ENCODE assay signal across 29 cellular contexts in genomic region chr19:30062331-30063183, GRCh38.
"Had no signal": no experiment of that assay in that cellular context is flagged by ENCODE, and none has a peak within 500 bp of the region (broad histone marks: within the 10 kb centered on the region; RNA-seq: fewer than 3 reads in every experiment).

No MANE protein-coding gene starts in this region.

- H3K4me3 Mint-ChIP-seq: activated CD4-positive, alpha-beta memory T cell treated with anti-CD3 and anti-CD28 coated beads, Interleukin-2, amount 10 ng/mL, durations not matched to agents 7 days and 5 days; activated naive CD8-positive, alpha-beta T cell; activated T-cell treated with anti-CD3 and anti-CD28 coated beads, Interleukin-2, amount 50 U/mL, for 24 hours; activated T-helper 17 cell treated with anti-CD3 and anti-CD28 coated beads, Interleukin-2, amount 50 U/mL, for 72 hours; central memory CD8-positive, alpha-beta T cell; effector memory CD8-positive, alpha-beta T cell; immature natural killer cell; natural killer cell treated with Interleukin-12 subunit alpha and Interleukin-12 subunit beta and Interleukin-15 and Interleukin-18, amount 100 ng/mL, for 72 hours; T-cell; T-helper 2 cell treated with Interferon-gamma antibody and Interleukin-4, amounts not matched to agents 5 μg/mL and 100 μg/mL, for 36 hours had no signal

- H3K9me3 ChIP-seq: adrenal gland, ascending aorta, colonic mucosa, esophagus muscularis mucosa, neutrophil, pancreas, psoas muscle, stomach, suprapubic skin, vagina had no signal

- H3K36me3 ChIP-seq: adrenal gland, ascending aorta, brain microvascular endothelial cell, colonic mucosa, esophagus muscularis mucosa, neutrophil, pancreas, stomach, suprapubic skin, vagina had no signal

- H3K27ac ChIP-seq: adrenal gland, ascending aorta, brain microvascular endothelial cell, colonic mucosa, dorsolateral prefrontal cortex, esophagus muscularis mucosa, hepatocyte, neutrophil, pancreas, psoas muscle, stomach, suprapubic skin, vagina had no signal

- H3K4me3 ChIP-seq: adrenal gland, ascending aorta, colonic mucosa, dorsolateral prefrontal cortex, esophagus muscularis mucosa, hepatocyte, pancreas, psoas muscle, stomach, suprapubic skin, vagina had no signal

- ATAC-seq: activated T-helper 17 cell treated with anti-CD3 and anti-CD28 coated beads, Interleukin-2, amount 50 U/mL, for 72 hours; effector memory CD8-positive, alpha-beta T cell; left ventricle myocardium superior; natural killer cell treated with Interleukin-12 subunit alpha and Interleukin-12 subunit beta and Interleukin-15 and Interleukin-18, amount 100 ng/mL, for 72 hours; pancreas; psoas muscle; T-cell had no signal

- H3K4me1 ChIP-seq: adrenal gland, ascending aorta, colonic mucosa, esophagus muscularis mucosa, pancreas, psoas muscle, stomach, suprapubic skin, vagina had no signal

- H3K36me3 Mint-ChIP-seq: activated naive CD8-positive, alpha-beta T cell; natural killer cell treated with Interleukin-12 subunit alpha and Interleukin-12 subunit beta and Interleukin-15 and Interleukin-18, amount 100 ng/mL, for 72 hours; T-cell had no signal

- H3K4me1 Mint-ChIP-seq: activated CD4-positive, alpha-beta memory T cell treated with anti-CD3 and anti-CD28 coated beads, Interleukin-2, amount 10 ng/mL, durations not matched to agents 7 days and 5 days; activated T-helper 17 cell treated with anti-CD3 and anti-CD28 coated beads, Interleukin-2, amount 50 U/mL, for 72 hours; central memory CD8-positive, alpha-beta T cell; immature natural killer cell; T-cell had no signal

- DNase-seq: activated CD4-positive, alpha-beta memory T cell treated with anti-CD3 and anti-CD28 coated beads, Interleukin-2, amount 10 ng/mL, durations not matched to agents 7 days and 5 days; activated CD4-positive, alpha-beta T cell treated with anti-CD3 and anti-CD28 coated beads for 1 hour; activated T-cell treated with anti-CD3 and anti-CD28 coated beads, Interleukin-2, amount 50 U/mL, for 24 hours; brain microvascular endothelial cell; colonic mucosa; effector memory CD8-positive, alpha-beta T cell; glutamatergic neuron; immature natural killer cell; left ventricle myocardium superior; pancreas; psoas muscle; right cardiac atrium; stimulated activated CD4-positive, alpha-beta T cell treated with anti-CD3 and anti-CD28 coated beads, Interleukin-1b, Interleukin-23, amount 100 ng/mL, for 48 hours; stomach; T-cell; trophoblast cell had no signal

- H3K27me3 ChIP-seq: adrenal gland, ascending aorta, brain microvascular endothelial cell, colonic mucosa, hepatocyte, neutrophil, pancreas, vagina had no signal

- H3K27ac Mint-ChIP-seq: activated CD4-positive, alpha-beta memory T cell treated with anti-CD3 and anti-CD28 coated beads, Interleukin-2, amount 10 ng/mL, durations not matched to agents 7 days and 5 days; activated naive CD8-positive, alpha-beta T cell; activated T-cell treated with anti-CD3 and anti-CD28 coated beads, Interleukin-2, amount 50 U/mL, for 24 hours; activated T-helper 17 cell treated with anti-CD3 and anti-CD28 coated beads, Interleukin-2, amount 50 U/mL, for 72 hours; immature natural killer cell; natural killer cell treated with Interleukin-12 subunit alpha and Interleukin-12 subunit beta and Interleukin-15 and Interleukin-18, amount 100 ng/mL, for 72 hours; T-cell; T-helper 2 cell treated with Interferon-gamma antibody and Interleukin-4, amounts not matched to agents 5 μg/mL and 100 μg/mL, for 36 hours had no signal

- H3K9me3 Mint-ChIP-seq: activated CD4-positive, alpha-beta memory T cell treated with anti-CD3 and anti-CD28 coated beads, Interleukin-2, amount 10 ng/mL, durations not matched to agents 7 days and 5 days; activated T-cell treated with anti-CD3 and anti-CD28 coated beads, Interleukin-2, amount 50 U/mL, for 24 hours; central memory CD8-positive, alpha-beta T cell; effector memory CD8-positive, alpha-beta T cell; natural killer cell treated with Interleukin-12 subunit alpha and Interleukin-12 subunit beta and Interleukin-15 and Interleukin-18, amount 100 ng/mL, for 72 hours; T-cell; T-helper 2 cell treated with Interferon-gamma antibody and Interleukin-4, amounts not matched to agents 5 μg/mL and 100 μg/mL, for 36 hours had no signal

- H3K27me3 Mint-ChIP-seq: activated CD4-positive, alpha-beta memory T cell treated with anti-CD3 and anti-CD28 coated beads, Interleukin-2, amount 10 ng/mL, durations not matched to agents 7 days and 5 days; activated naive CD8-positive, alpha-beta T cell; activated T-cell treated with anti-CD3 and anti-CD28 coated beads, Interleukin-2, amount 50 U/mL, for 24 hours; activated T-helper 17 cell treated with anti-CD3 and anti-CD28 coated beads, Interleukin-2, amount 50 U/mL, for 72 hours had no signal
